In genomic region chr2:86645752-86646151, GRCh38 we compare ENCODE assay signal across 1 cellular context.
A peak's percentile ranks its signal among the peaks of the same experiment; 100 is the strongest.
TF ChIP-seq lines count a peak whose summit lies in the region.

No MANE protein-coding gene starts in this region.

TF ChIP-seq in HEK293, 187 proteins besides CTCF, POLR2A, EP300 and RAD21 (continued from another document):
- TF ChIP-seq PRDM10 (tag by site-specific recombination; IDR thresholded peaks at IDR 0.05): 0 out of 2 replicates have a peak, but pooled peaks have one; percentile 12
TF ChIP-seq in HEK293: peak in this region for 1.
